10 cellular contexts compared by ENCODE assay signal in the genomic region with DNA sequence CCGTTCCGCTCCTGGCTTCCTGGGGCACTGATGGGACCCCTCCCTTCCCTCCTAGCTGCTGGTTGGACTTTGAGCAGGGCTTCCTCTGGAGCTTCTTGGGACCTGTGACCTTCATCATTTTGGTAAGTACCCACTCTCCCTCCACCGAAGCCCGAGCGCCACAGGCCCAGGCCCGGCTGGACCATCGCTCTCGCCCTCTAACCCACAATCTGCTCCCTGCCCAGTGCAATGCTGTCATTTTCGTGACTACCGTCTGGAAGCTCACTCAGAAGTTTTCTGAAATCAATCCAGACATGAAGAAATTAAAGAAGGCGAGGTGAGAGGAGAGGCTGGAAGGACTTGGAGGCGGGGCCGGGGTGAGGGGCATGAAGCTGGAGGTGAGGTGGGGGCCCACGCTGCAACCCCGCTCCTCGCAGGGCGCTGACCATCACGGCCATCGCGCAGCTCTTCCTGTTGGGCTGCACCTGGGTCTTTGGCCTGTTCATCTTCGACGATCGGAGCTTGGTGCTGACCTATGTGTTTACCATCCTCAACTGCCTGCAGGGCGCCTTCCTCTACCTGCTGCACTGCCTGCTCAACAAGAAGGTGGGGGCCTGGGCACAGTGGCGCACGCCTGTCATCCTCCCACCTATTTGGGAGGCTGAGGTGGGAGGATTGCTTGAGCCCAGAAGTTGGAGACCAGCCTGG. TPM values are rescaled to one million over a fixed set of nuclear protein-coding genes. Genes with fewer than 3 reads are reported as not detected.
DNase-seq lines count a peak whose midpoint lies in the region; ATAC-seq and TF ChIP-seq lines count a peak whose summit lies in the region.
"Had no signal": no experiment of that assay in that cellular context is flagged by ENCODE, and none has a peak within 500 bp of the region (broad histone marks: within the 10 kb centered on the region; RNA-seq: fewer than 3 reads in every experiment).

No MANE protein-coding gene starts in this region.

- H3K9me3 Mint-ChIP-seq in MCF 10A (ENCODE audit: unreplicated experiment) = no peaks in the 10 kb centered on the region
- H3K9me3 Mint-ChIP-seq in activated CD4-positive, alpha-beta memory T cell treated with anti-CD3 and anti-CD28 coated beads, Interleukin-2, amount 10 ng/mL, durations not matched to agents 7 days and 5 days = no peaks in the 10 kb centered on the region

- CTCF ChIA-PET in MCF 10A (lab: Yijun Ruan, JAX) = interaction anchor here (0.6 to 1.3 kb wide), 7 partner anchors 8 to 934 kb away, joined by 3 to 6 read pairs (median 3); no protein-coding TSS in a partner anchor
- CTCF ChIA-PET in activated CD4-positive, alpha-beta memory T cell treated with anti-CD3 and anti-CD28 coated beads, Interleukin-2, amount 10 ng/mL, durations not matched to agents 7 days and 5 days (lab: Charles Lee) = interaction anchor here (0.7 to 4.1 kb wide), 18 partner anchors 9 to 270 kb away, joined by 3 to 37 read pairs (median 5); partner anchors contain the start of genes ASF1B and DDX39A

- H3K27ac ChIP-seq in breast epithelium (peak overlapping the region; percentile 75 to 77), tibial artery (peak overlapping the region; percentile 66 to 67), SJCRH30 (no peak overlapping the region)
- H3K27ac ChIP-seq: GM23248 had no signal

- DNase-seq in breast epithelium (ENCODE audit: low spot score in 2 of 2) (no peak), MCF 10A (ENCODE audit: unreplicated experiment) (no peak), tibial artery (no peak), globus pallidus (ENCODE audit: low spot score) (no peak), SJCRH30 (no peak)
- no peak for DNase-seq in activated CD4-positive, alpha-beta memory T cell treated with anti-CD3 and anti-CD28 coated beads, Interleukin-2, amount 10 ng/mL, durations not matched to agents 7 days and 5 days

- H3K4me3 ChIP-seq in breast epithelium (peak overlapping the region in 2 of 3 donors; percentile 44 to 60), iPS-18c (ENCODE audit: insufficient read depth, low read depth, low read length) (peak overlapping the region; percentile 36; the same call in 1 of the 2 replicates), tibial artery (no peak overlapping the region), SJCRH30 (no peak overlapping the region)
- H3K4me3 ChIP-seq: GM23248 had no signal

- H3K4me3 Mint-ChIP-seq in MCF 10A (ENCODE audit: unreplicated experiment) = no peak overlapping the region
- no peak overlapping the region for H3K4me3 Mint-ChIP-seq in activated CD4-positive, alpha-beta memory T cell treated with anti-CD3 and anti-CD28 coated beads, Interleukin-2, amount 10 ng/mL, durations not matched to agents 7 days and 5 days

- TF ChIP-seq CTCF in breast epithelium (IDR thresholded peaks at IDR 0.05) = no peak
- TF ChIP-seq CTCF in MCF 10A (IDR thresholded peaks at IDR 0.05; ENCODE audit: unreplicated experiment) = no peak
- TF ChIP-seq CTCF in tibial artery (IDR thresholded peaks at IDR 0.05) = no peak

- intact Hi-C loops in breast epithelium (cut with DNase I; ENCODE audit: low total_unique reads) (no loop called here), MCF 10A (cut with micrococcal nuclease) (loop anchor here (1.0 kb wide), 1 partner anchor 45 kb away; no protein-coding TSS in a partner anchor), tibial artery (cut with DNase I; ENCODE audit: low total_unique reads) (loop anchor here (2.0 to 10.0 kb wide), 2 partner anchors 46 to 262 kb away; no protein-coding TSS in a partner anchor)

- no peak for ATAC-seq in GM21447 (IDR thresholded peaks at IDR 0.05; ENCODE audit: unreplicated experiment)

- H3K36me3 Mint-ChIP-seq in MCF 10A (ENCODE audit: insufficient read depth, unreplicated experiment) = peaks cover 72% of the 10 kb centered on the region
- H3K36me3 Mint-ChIP-seq in activated CD4-positive, alpha-beta memory T cell treated with anti-CD3 and anti-CD28 coated beads, Interleukin-2, amount 10 ng/mL, durations not matched to agents 7 days and 5 days (ENCODE audit: low read depth) = peaks cover 83% of the 10 kb centered on the region

- H3K27ac Mint-ChIP-seq in MCF 10A (ENCODE audit: low read depth, unreplicated experiment) = no peak overlapping the region
- H3K27ac Mint-ChIP-seq in activated CD4-positive, alpha-beta memory T cell treated with anti-CD3 and anti-CD28 coated beads, Interleukin-2, amount 10 ng/mL, durations not matched to agents 7 days and 5 days = peak overlapping the region; percentile 68

- H3K27me3 Mint-ChIP-seq in MCF 10A (ENCODE audit: insufficient read depth, unreplicated experiment) = no peaks in the 10 kb centered on the region
- H3K27me3 Mint-ChIP-seq in activated CD4-positive, alpha-beta memory T cell treated with anti-CD3 and anti-CD28 coated beads, Interleukin-2, amount 10 ng/mL, durations not matched to agents 7 days and 5 days = no peaks in the 10 kb centered on the region

- peaks cover 8% of the 10 kb centered on the region for H3K4me1 Mint-ChIP-seq in MCF 10A (ENCODE audit: insufficient read depth, unreplicated experiment)
- H3K4me1 Mint-ChIP-seq in activated CD4-positive, alpha-beta memory T cell treated with anti-CD3 and anti-CD28 coated beads, Interleukin-2, amount 10 ng/mL, durations not matched to agents 7 days and 5 days = peaks cover 53% of the 10 kb centered on the region

- POLR2A ChIA-PET in MCF 10A (lab: Yijun Ruan, JAX) = interaction anchor here (0.7 to 2.1 kb wide), 4 partner anchors 10 to 995 kb away, joined by 3 to 7 read pairs (median 4); partner anchors contain the start of gene ASF1B
- POLR2A ChIA-PET in activated CD4-positive, alpha-beta memory T cell treated with anti-CD3 and anti-CD28 coated beads, Interleukin-2, amount 10 ng/mL, durations not matched to agents 7 days and 5 days (lab: Charles Lee) = interaction anchor here (0.6 to 17.7 kb wide), 15 partner anchors 10 to 524 kb away, joined by 3 to 218 read pairs (median 4); partner anchors contain the start of genes ADGRE5, ASF1B, DDX39A and DNAJB1

- H3K27me3 ChIP-seq in breast epithelium (no peaks in the 10 kb centered on the region), tibial artery (no peaks in the 10 kb centered on the region), SJCRH30 (no peaks in the 10 kb centered on the region)
- H3K27me3 ChIP-seq: BE2C had no signal

- no peak for TF ChIP-seq POLR2A in breast epithelium (IDR thresholded peaks at IDR 0.05)

- no peaks in the 10 kb centered on the region for H3K9me3 ChIP-seq in breast epithelium
- no peaks in the 10 kb centered on the region for H3K9me3 ChIP-seq in iPS-18c (ENCODE audit: control insufficient read depth, insufficient read depth, low read length)
- H3K9me3 ChIP-seq in tibial artery = no peaks in the 10 kb centered on the region
- H3K9me3 ChIP-seq in SJCRH30 (replicated peaks) = no peaks in the 10 kb centered on the region
- H3K9me3 ChIP-seq: BE2C had no signal

- no peaks in the 10 kb centered on the region for H3K4me1 ChIP-seq in breast epithelium
- peaks cover 0 to 22% (median 5%) of the 10 kb centered on the region in 4 donors for H3K4me1 ChIP-seq in tibial artery
- no peaks in the 10 kb centered on the region for H3K4me1 ChIP-seq in SJCRH30
- H3K4me1 ChIP-seq: BE2C had no signal

- BruUV-seq in MCF 10A (replicated peaks; lab: Mats Ljungman, UMichigan) = no TSS peak

- H3K36me3 ChIP-seq in breast epithelium = peaks cover 28% of the 10 kb centered on the region
- peaks cover 81 to 99% (median 92%) of the 10 kb centered on the region in 3 donors for H3K36me3 ChIP-seq in tibial artery
- peaks cover 74% of the 10 kb centered on the region for H3K36me3 ChIP-seq in SJCRH30

RNA-seq across cellular contexts. Expression of gene DDX39A, which starts 12.4 kb away (rescaled TPM):
- total RNA-seq in breast epithelium (10 to 100 TPM; 65.9 to 79.0 (median 75.5) TPM), MCF 10A (2022) (62.1 and 65.4 TPM in 2 replicates)
- 100 to 1,000 TPM; 233 to 234 TPM for total RNA-seq in activated CD4-positive, alpha-beta memory T cell treated with anti-CD3 and anti-CD28 coated beads, Interleukin-2, amount 10 ng/mL, durations not matched to agents 7 days and 5 days
- 180 and 188 TPM in 2 replicates for total RNA-seq in SJCRH30 (2014; rRNA removed; shearing (Covaris generic))

RNA-seq across cellular contexts. Expression of gene ADGRE5, which starts 25.5 kb away (rescaled TPM):
- total RNA-seq in breast epithelium (10 to 100 TPM; 20.2 to 31.4 (median 23.3) TPM), MCF 10A (2022) (44.5 and 47.9 TPM in 2 replicates)
- 100 to 1,000 TPM; 293 to 299 TPM for total RNA-seq in activated CD4-positive, alpha-beta memory T cell treated with anti-CD3 and anti-CD28 coated beads, Interleukin-2, amount 10 ng/mL, durations not matched to agents 7 days and 5 days
- total RNA-seq in SJCRH30 (2014; rRNA removed; shearing (Covaris generic)) = 20.4 and 22.6 TPM in 2 replicates

RNA-seq across cellular contexts. Expression of gene PKN1, which starts 26.3 kb away (rescaled TPM):
- total RNA-seq in breast epithelium (10 to 100 TPM; 40.8 to 78.1 (median 59.6) TPM), MCF 10A (2022) (94.8 and 141 TPM in 2 replicates)
- 100 to 1,000 TPM; 219 to 232 TPM for total RNA-seq in activated CD4-positive, alpha-beta memory T cell treated with anti-CD3 and anti-CD28 coated beads, Interleukin-2, amount 10 ng/mL, durations not matched to agents 7 days and 5 days
- 63.5 and 66.2 TPM in 2 replicates for total RNA-seq in SJCRH30 (2014; rRNA removed; shearing (Covaris generic))

Comparison
In these comparisons a context has a peak if more than half of its experiments do, and no peak if none do; other contexts are left out.
1. H3K4me3 ChIP-seq: peak in breast epithelium (2 of 3) and iPS-18c (single experiment); none in tibial artery (0 of 2) and SJCRH30 (single experiment).